ENCODE assay signal across 8 cellular contexts in genomic region chr1:24390924-24391782, GRCh38. TPM values are rescaled to one million over a fixed set of nuclear protein-coding genes. Genes with fewer than 3 reads are reported as not detected.
DNase-seq lines count a peak whose midpoint lies in the region; ATAC-seq and TF ChIP-seq lines count a peak whose summit lies in the region.

No MANE protein-coding gene starts in this region.

- H3K4me3 Mint-ChIP-seq in T-cell: peak overlapping the region; percentile 68 to 83 (median 77)

- CTCF ChIA-PET in T-cell (lab: Charles Lee): interaction anchor here (0.5 to 5.0 kb wide), 37 partner anchors 9 to 645 kb away, joined by 3 to 196 read pairs (median 5); partner anchors contain the start of genes IFNLR1 (in 1 of the 2), NIPAL3 (in 1 of the 2) and STPG1 (in 1 of the 2)

- TF ChIP-seq POLR2A in NB4 (IDR thresholded peaks at IDR 0.05; ENCODE audit: extremely low read depth, insufficient read length): no peak

- ATAC-seq in GM19395 (IDR thresholded peaks at IDR 0.05; ENCODE audit: unreplicated experiment) (peak; percentile 42), T-cell (replicated peaks in 1 of 4) (peak; percentile 67 to 83 (median 76)), Right ventricle myocardium superior (ENCODE audit: poor library complexity) (peak; percentile 97), HG02981 (IDR thresholded peaks at IDR 0.05; ENCODE audit: unreplicated experiment) (no peak)

- TF ChIP-seq CTCF in AG09319 (IDR thresholded peaks at IDR 0.05; ENCODE audit: low read depth, low read length) (peak; percentile 99), NB4 (IDR thresholded peaks at IDR 0.05; ENCODE audit: low read depth, low read length) (peak; percentile 80)

- H3K9me3 Mint-ChIP-seq in T-cell: no peaks in the 10 kb centered on the region

- peaks cover 2% of the 10 kb centered on the region for H3K27me3 ChIP-seq in adipocyte (replicated peaks; ENCODE audit: control insufficient read depth, insufficient read depth, low read length)

- POLR2A ChIA-PET in T-cell (lab: Charles Lee): interaction anchor here (0.6 to 1.3 kb wide), 5 partner anchors 110 to 241 kb away, joined by 3 to 9 read pairs (median 4); no protein-coding TSS in a partner anchor

- peak overlapping the region; percentile 96 to 98 for H3K27ac Mint-ChIP-seq in T-cell

- H3K4me3 ChIP-seq in NB4 (ENCODE audit: low read depth, low read length) (no peak overlapping the region), adipocyte (ENCODE audit: low read length) (peak overlapping the region; percentile 54)

- H3K36me3 ChIP-seq in adipocyte (ENCODE audit: control insufficient read depth, insufficient read depth, low read length, severe bottlenecking): no peaks in the 10 kb centered on the region

- peak overlapping the region; percentile 71 for H3K9ac ChIP-seq in adipocyte (ENCODE audit: low read length)

- DNase-seq in AG09319 (ENCODE audit: extremely low read depth, low read depth) (peak; percentile 75), NB4 (ENCODE audit: low read depth) (peak; percentile 71), T-cell (peak in 33 of 34 experiments; percentile 26 to 67 (median 56)), adipocyte (ENCODE audit: low read depth) (peak; percentile 96), Right ventricle myocardium superior (peak; percentile 86), posterior cingulate gyrus (peak; percentile 59 to 97 (median 78))

- H3K36me3 Mint-ChIP-seq in T-cell: peaks cover 4% of the 10 kb centered on the region

- intact Hi-C loops in Right ventricle myocardium superior (cut with DNase I) (no loop called here), posterior cingulate gyrus (cut with DNase I) (loop anchor here (1.0 to 5.0 kb wide), 2 partner anchors 192 to 324 kb away; no protein-coding TSS in a partner anchor)

- H3K4me1 ChIP-seq in adipocyte (ENCODE audit: control insufficient read depth, insufficient read depth, low read length): peaks cover 34% of the 10 kb centered on the region

- H3K27me3 Mint-ChIP-seq in T-cell: no peaks in the 10 kb centered on the region

- peaks cover 34 to 36% (median 35%) of the 10 kb centered on the region in 3 donors for H3K4me1 Mint-ChIP-seq in T-cell

- no peaks in the 10 kb centered on the region for H3K9me3 ChIP-seq in adipocyte (ENCODE audit: control insufficient read depth, low read length)

RNA-seq across cellular contexts. Expression of gene STPG1, which starts 22.4 kb away (rescaled TPM):
- total RNA-seq in T-cell (1 to 10 TPM; 3.4 to 5.6 (median 5.4) TPM), Right ventricle myocardium superior (5.6 TPM)

RNA-seq across cellular contexts. Expression of gene NIPAL3, which starts 24.4 kb away (rescaled TPM):
- 10 to 100 TPM; 49.0 to 71.4 (median 59.7) TPM for total RNA-seq in T-cell
- 31.8 TPM for total RNA-seq in Right ventricle myocardium superior
